8 cellular contexts compared by ENCODE assay signal in the genomic region with DNA sequence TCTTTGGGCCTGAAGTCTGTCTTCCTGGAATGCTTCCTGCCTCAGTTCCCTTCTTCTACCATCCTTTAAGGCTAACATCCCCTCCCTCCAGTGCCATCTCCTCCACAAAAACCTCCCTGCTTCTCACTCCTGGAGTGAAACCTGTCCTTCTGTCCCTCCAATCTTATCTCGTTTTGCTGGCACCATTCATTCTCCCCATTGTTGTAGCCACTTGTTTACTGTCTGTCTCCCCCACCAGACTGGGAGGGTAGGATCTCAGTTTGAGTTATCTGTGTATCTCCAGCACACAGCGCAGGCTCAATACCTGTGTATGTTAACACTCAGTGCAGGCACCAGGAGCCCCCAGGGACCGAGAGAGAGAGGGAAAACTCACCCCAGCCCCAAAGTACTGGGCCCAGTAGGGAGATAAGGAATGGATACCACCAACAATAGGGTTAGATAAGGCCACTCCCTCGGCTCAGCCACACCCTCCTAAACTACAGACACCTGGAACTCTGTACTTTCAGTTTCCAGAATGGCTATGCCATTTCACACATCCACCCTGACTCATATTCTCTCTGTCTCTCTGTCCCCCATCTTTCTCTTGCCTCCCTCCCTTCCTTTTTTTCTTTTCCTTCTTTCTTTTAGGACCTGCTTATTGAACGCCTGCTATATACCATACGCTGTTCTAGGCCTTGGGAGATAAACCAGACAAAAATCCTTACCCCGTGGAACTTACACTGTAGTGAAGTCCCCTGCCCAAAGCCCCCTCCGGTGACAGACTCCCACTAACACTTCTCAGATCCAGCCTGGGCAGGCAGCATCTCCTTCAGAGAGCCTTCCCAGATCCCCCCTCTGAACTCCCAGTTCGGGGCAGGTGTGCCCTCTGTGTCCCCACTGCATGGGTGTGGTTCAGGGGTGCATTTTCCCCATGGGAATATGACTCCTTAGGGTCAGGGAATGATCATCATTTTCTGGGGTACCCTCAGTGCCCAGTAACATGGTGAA. TPM values are rescaled to one million over a fixed set of nuclear protein-coding genes. Genes with fewer than 3 reads are reported as not detected.
DNase-seq lines count a peak whose midpoint lies in the region; ATAC-seq and TF ChIP-seq lines count a peak whose summit lies in the region.

No MANE protein-coding gene starts in this region.

- peak overlapping the region; percentile 79 for H2AK9ac ChIP-seq in IMR-90 (replicated peaks; ENCODE audit: low read depth, low read length, poor library complexity)

- no peak overlapping the region for H3K4me2 ChIP-seq in IMR-90 (ENCODE audit: low read depth, low read length)

- H2BK15ac ChIP-seq in IMR-90 (ENCODE audit: low read depth, low read length): peak overlapping the region; percentile 27; the same call in 1 of the 3 replicates

- H4K20me1 ChIP-seq in IMR-90 (ENCODE audit: insufficient read depth, low read length): peaks cover 6% of the 10 kb centered on the region; the same call in 1 of the 2 replicates

- TF ChIP-seq POLR2A in IMR-90 (IDR thresholded peaks at IDR 0.05; ENCODE audit: low read depth, low read length): no peak

- no peak overlapping the region for H2BK5ac ChIP-seq in IMR-90 (ENCODE audit: low read depth, low read length, poor library complexity, severe bottlenecking)

- WGBS in IMR-90 (ENCODE audit: extremely low coverage in 2 of 2, insufficient read length in 1 of 2), 2 experiments: 66% methylated on average over 2 of the region's 9 CpGs; no CpG with 5 or more reads in 1 of the 2 experiments

- ATAC-seq in Right ventricle myocardium superior (ENCODE audit: poor library complexity) (no peak), IMR-90 (ENCODE audit: low read depth) (no peak)

- BruUV-seq in IMR-90 (replicated peaks; lab: Mats Ljungman, UMichigan): no TSS peak

- peak overlapping the region; percentile 25; the same call in 1 of the 2 replicates for H4K5ac ChIP-seq in IMR-90 (ENCODE audit: low read depth, low read length)

- dilution Hi-C loops in IMR-90 (cut with HindIII; ENCODE audit: low sequenced_read_pairs, unreplicated experiment): no loop called here

- H3K27me3 ChIP-seq in left ventricle myocardium inferior (ENCODE audit: low read depth) (no peaks in the 10 kb centered on the region), IMR-90 (ENCODE audit: control insufficient read depth, insufficient read depth, low read length) (no peaks in the 10 kb centered on the region; the same call in 1 of the 2 replicates)

- CTCF ChIA-PET in IMR-90 (lab: Yijun Ruan, JAX): no interaction called here

- in situ Hi-C loops in IMR-90 (cut with MboI; ENCODE audit: low sequenced_read_pairs): loop anchor here (5.0 kb wide), 1 partner anchor 78 kb away; no protein-coding TSS in a partner anchor

- H2AFZ ChIP-seq in IMR-90 (replicated peaks; ENCODE audit: low read length, poor library complexity): no peak overlapping the region

- no peaks in the 10 kb centered on the region for H3K27me3 Mint-ChIP-seq in activated naive CD4-positive, alpha-beta T cell treated with anti-CD3 and anti-CD28 coated beads, Interleukin-2, amount 50 U/mL, for 24 hours

- peak overlapping the region; percentile 64 for H3K4me3 Mint-ChIP-seq in activated naive CD4-positive, alpha-beta T cell treated with anti-CD3 and anti-CD28 coated beads, Interleukin-2, amount 50 U/mL, for 24 hours

- H3K36me3 Mint-ChIP-seq in activated naive CD4-positive, alpha-beta T cell treated with anti-CD3 and anti-CD28 coated beads, Interleukin-2, amount 50 U/mL, for 24 hours: no peaks in the 10 kb centered on the region

- peak overlapping the region; percentile 93 for H3K27ac ChIP-seq in left ventricle myocardium inferior (replicated peaks)
- H3K27ac ChIP-seq in IMR-90 (ENCODE audit: insufficient read depth, low read length): no peak overlapping the region

- TF ChIP-seq CTCF in left ventricle myocardium inferior (IDR thresholded peaks at IDR 0.05; ENCODE audit: borderline replicate concordance): no peak
- TF ChIP-seq CTCF in IMR-90 (conservative IDR thresholded peaks at IDR 0.05; ENCODE audit: low read depth, low read length): no peak

- H3K4me1 ChIP-seq in left ventricle myocardium inferior (peaks cover 56% of the 10 kb centered on the region), IMR-90 (ENCODE audit: control insufficient read depth, insufficient read depth, low read length) (peaks cover 10% of the 10 kb centered on the region)

- no peak overlapping the region for H3K23ac ChIP-seq in IMR-90 (ENCODE audit: low read depth, low read length)

- H3K9me1 ChIP-seq in IMR-90 (ENCODE audit: insufficient read depth, low read length): peaks cover 10% of the 10 kb centered on the region

- peak overlapping the region in 1 of 2 experiments; percentile 23; a peak in 1 of 4 replicates for H4K8ac ChIP-seq in IMR-90 (ENCODE audit: low read depth in 2 of 2, low read length in 2 of 2)

- H3K79me1 ChIP-seq in IMR-90 (ENCODE audit: low read depth in 1 of 2, low read length in 2 of 2): peaks cover 0 to 9% of the 10 kb centered on the region in 2 experiments; a peak in 3 of 4 replicates

- H3K36me3 ChIP-seq in left ventricle myocardium inferior (no peaks in the 10 kb centered on the region), IMR-90 (ENCODE audit: control insufficient read depth, insufficient read depth, low read length) (no peaks in the 10 kb centered on the region)

- H3K14ac ChIP-seq in IMR-90 (replicated peaks; ENCODE audit: low read depth, low read length): 0 out of 2 replicates have a peak overlapping the region, but pooled peaks have one; percentile 56

- intact Hi-C loops in left ventricle myocardium inferior (cut with micrococcal nuclease): loop anchor here (2.0 to 10.0 kb wide), 2 partner anchors 77 to 105 kb away; no protein-coding TSS in a partner anchor
- intact Hi-C loops in Right ventricle myocardium superior (cut with DNase I): loop anchor here (1.0 to 10.0 kb wide), 5 partner anchors 78 to 335 kb away; partner anchors contain the start of genes CYB5RL and MRPL37
- intact Hi-C loops in IMR-90 (cut with micrococcal nuclease): loop anchor here (5.0 to 10.0 kb wide), 3 partner anchors 97 to 545 kb away; no protein-coding TSS in a partner anchor
- intact Hi-C loops in posterior vena cava (cut with DNase I): loop anchor here (2.0 to 10.0 kb wide), 5 partner anchors 77 to 285 kb away; no protein-coding TSS in a partner anchor

- no peak overlapping the region for H3K56ac ChIP-seq in IMR-90 (ENCODE audit: extremely low read depth, insufficient read depth, low read length)

- H4K91ac ChIP-seq in IMR-90 (ENCODE audit: insufficient read depth, low read depth, low read length): peak overlapping the region; percentile 47; the same call in 1 of the 2 replicates

- no peak overlapping the region for H3K9ac ChIP-seq in IMR-90 (ENCODE audit: low read depth, low read length)

- H3K27ac Mint-ChIP-seq in activated naive CD4-positive, alpha-beta T cell treated with anti-CD3 and anti-CD28 coated beads, Interleukin-2, amount 50 U/mL, for 24 hours: peak overlapping the region; percentile 76

- H3K4me1 Mint-ChIP-seq in activated naive CD4-positive, alpha-beta T cell treated with anti-CD3 and anti-CD28 coated beads, Interleukin-2, amount 50 U/mL, for 24 hours: peaks cover 61% of the 10 kb centered on the region

- peak overlapping the region; percentile 8; the same call in 1 of the 2 replicates for H3K18ac ChIP-seq in IMR-90 (ENCODE audit: low read depth, low read length)

- peak overlapping the region; percentile 74; the same call in 1 of the 2 replicates for H3K4ac ChIP-seq in IMR-90 (ENCODE audit: low read depth, low read length)

- peak overlapping the region; percentile 27 for H2BK120ac ChIP-seq in IMR-90 (ENCODE audit: low read depth, low read length)

- DNase-seq in left ventricle myocardium inferior: no peak
- no peak for DNase-seq in Right ventricle myocardium superior
- DNase-seq in IMR-90: no peak
- peak; percentile 54 for DNase-seq in posterior vena cava (ENCODE audit: low spot score)
- DNase-seq in NCI-H526 treated with DMSO at 0.1 percent for 48 hours (lab: John Stamatoyannopoulos, UW): no peak
- DNase-seq in NCI-H1048 (lab: John Stamatoyannopoulos, UW): no peak
- DNase-seq in DMS 273 (lab: John Stamatoyannopoulos, UW; ENCODE audit: unreplicated experiment): no peak

- POLR2A ChIA-PET in IMR-90 (lab: Charles Lee; ENCODE audit: unreplicated experiment): no interaction called here

- no peaks in the 10 kb centered on the region for H3K9me3 Mint-ChIP-seq in activated naive CD4-positive, alpha-beta T cell treated with anti-CD3 and anti-CD28 coated beads, Interleukin-2, amount 50 U/mL, for 24 hours

- H3K4me3 ChIP-seq in left ventricle myocardium inferior: no peak overlapping the region
- H3K4me3 ChIP-seq in IMR-90 (ENCODE audit: insufficient read depth, low read depth, low read length): no peak overlapping the region

- peak overlapping the region; percentile 90 for H2AK5ac ChIP-seq in IMR-90 (ENCODE audit: low read depth, low read length)

- peak overlapping the region; percentile 49; the same call in 1 of the 2 replicates for H2BK20ac ChIP-seq in IMR-90 (ENCODE audit: low read depth, low read length)

- TF ChIP-seq RAD21 in IMR-90 (IDR thresholded peaks at IDR 0.05; ENCODE audit: low read length): no peak

- H3K9me3 ChIP-seq in left ventricle myocardium inferior (replicated peaks) (no peaks in the 10 kb centered on the region), IMR-90 (ENCODE audit: control insufficient read depth, insufficient read depth, low read length) (no peaks in the 10 kb centered on the region)

TF ChIP-seq in IMR-90, 13 proteins besides CTCF, POLR2A, EP300 and RAD21 (continues in another document):
- TF ChIP-seq, protein P1, sequence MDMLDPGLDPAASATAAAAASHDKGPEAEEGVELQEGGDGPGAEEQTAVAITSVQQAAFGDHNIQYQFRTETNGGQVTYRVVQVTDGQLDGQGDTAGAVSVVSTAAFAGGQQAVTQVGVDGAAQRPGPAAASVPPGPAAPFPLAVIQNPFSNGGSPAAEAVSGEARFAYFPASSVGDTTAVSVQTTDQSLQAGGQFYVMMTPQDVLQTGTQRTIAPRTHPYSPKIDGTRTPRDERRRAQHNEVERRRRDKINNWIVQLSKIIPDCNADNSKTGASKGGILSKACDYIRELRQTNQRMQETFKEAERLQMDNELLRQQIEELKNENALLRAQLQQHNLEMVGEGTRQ (IDR thresholded peaks at IDR 0.05; ENCODE audit: low read depth, low read length): no peak
- TF ChIP-seq RCOR1 (IDR thresholded peaks at IDR 0.05; ENCODE audit: insufficient replicate concordance, low read length) (no peak), MAFK (IDR thresholded peaks at IDR 0.05; ENCODE audit: low read depth, low read length) (no peak), CHD1 (IDR thresholded peaks at IDR 0.05; ENCODE audit: low read depth, low read length) (no peak), RFX5 (IDR thresholded peaks at IDR 0.05; ENCODE audit: low read depth, low read length) (no peak), MAZ (IDR thresholded peaks at IDR 0.05; ENCODE audit: borderline replicate concordance, low read depth, low read length) (no peak), CEBPB (IDR thresholded peaks at IDR 0.05; ENCODE audit: low read depth, low read length) (no peak)

RNA-seq across cellular contexts. Expression of gene SSBP3, which starts 3.3 kb away (rescaled TPM):
- total RNA-seq in left ventricle myocardium inferior (57.7 TPM), Right ventricle myocardium superior (49.1 TPM), IMR-90 (2012; rRNA removed) (9.7 and 10.9 TPM in 2 replicates), posterior vena cava (10 to 100 TPM; 41.8 to 56.1 TPM)
- polyA plus RNA-seq in IMR-90 (2012; rRNA removed): 39.6 and 40.6 TPM in 2 replicates
- 18.9 and 49.8 TPM in 2 replicates for polyA plus RNA-seq in IMR-90 (2012; cell fraction: cytosol; rRNA removed)
- polyA plus RNA-seq in IMR-90 (2012; cell fraction: nucleus; rRNA removed; ENCODE audit: low replicate concordance): 36.1 and 36.7 TPM in 2 replicates
